1 cellular context compared by ENCODE assay signal in genomic region chr6:149337330-149337729, GRCh38.
TF ChIP-seq lines count a peak whose summit lies in the region.

No MANE protein-coding gene starts in this region.

TF ChIP-seq in A549, 52 proteins besides CTCF, POLR2A, EP300 and RAD21 (continued from another document):
- TF ChIP-seq, protein P1, sequence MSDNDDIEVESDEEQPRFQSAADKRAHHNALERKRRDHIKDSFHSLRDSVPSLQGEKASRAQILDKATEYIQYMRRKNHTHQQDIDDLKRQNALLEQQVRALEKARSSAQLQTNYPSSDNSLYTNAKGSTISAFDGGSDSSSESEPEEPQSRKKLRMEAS (IDR thresholded peaks at IDR 0.05), result no peak
- TF ChIP-seq CEBPB (IDR thresholded peaks at IDR 0.05), result no peak
